Comparison of ENCODE assay signal across 3 cellular contexts in the genomic region with DNA sequence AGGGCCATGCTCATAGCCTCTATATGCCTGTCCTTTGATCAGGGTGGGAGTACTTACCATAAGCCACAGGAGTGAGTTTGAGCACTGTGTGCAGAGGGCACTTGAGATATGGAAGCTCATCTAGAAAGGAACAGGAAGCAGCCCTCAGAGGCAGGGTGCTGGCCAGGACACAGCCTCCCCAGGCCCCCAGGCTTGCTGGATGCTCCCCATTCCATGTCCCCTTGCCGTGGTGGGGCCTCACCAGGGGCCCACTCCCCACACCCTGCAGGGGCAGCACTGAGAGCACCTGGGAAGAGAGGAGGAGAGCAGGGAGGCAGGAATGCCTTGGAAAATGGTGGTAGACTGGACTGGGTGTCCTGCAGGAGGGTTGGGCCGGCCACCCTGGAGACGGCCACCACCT. TPM values are rescaled to one million over a fixed set of nuclear protein-coding genes. Genes with fewer than 3 reads are reported as not detected.
"Had no signal": no experiment of that assay in that cellular context is flagged by ENCODE, and none has a peak within 500 bp of the region (broad histone marks: within the 10 kb centered on the region; RNA-seq: fewer than 3 reads in every experiment).

No MANE protein-coding gene starts in this region.

- H3K4me3 ChIP-seq: GM12878 had no signal

- DNase-seq: GDM1, GF-D8 had no signal

RNA-seq across cellular contexts. Expression of a gene that starts 14.3 kb away (rescaled TPM):
- total RNA-seq: GM12878 had no signal
